2 cellular contexts compared by ENCODE assay signal in genomic region chr20:62650551-62651284, GRCh38.
A peak's percentile ranks its signal among the peaks of the same experiment; 100 is the strongest.
TF ChIP-seq lines count a peak whose summit lies in the region.

No MANE protein-coding gene starts in this region.

TF ChIP-seq in HEK293, 187 proteins besides CTCF, POLR2A, EP300 and RAD21:
- TF ChIP-seq ZNF335 (tag by site-specific recombination; conservative IDR thresholded peaks at IDR 0.05) (peak; percentile 65; the same call in 1 of the 2 replicates), ZFP69B (tag by site-specific recombination; IDR thresholded peaks at IDR 0.05) (peak; percentile 94), ZNF221 (tag by site-specific recombination; IDR thresholded peaks at IDR 0.05; ENCODE audit: borderline replicate concordance) (no peak), PRDM4 (tag by site-specific recombination; IDR thresholded peaks at IDR 0.05) (0 out of 2 replicates have a peak, but pooled peaks have one; percentile 43), ZNF394 (tag by site-specific recombination; IDR thresholded peaks at IDR 0.05; ENCODE audit: borderline replicate concordance) (no peak)

TF ChIP-seq in K562, 482 proteins besides CTCF, POLR2A, EP300 and RAD21 (continued from another document):
- TF ChIP-seq EWSR1 (IDR thresholded peaks at IDR 0.05; ENCODE audit: borderline replicate concordance, low read depth, partially characterized antibody) = no peak
